15 cellular contexts compared by ENCODE assay signal in the genomic region with DNA sequence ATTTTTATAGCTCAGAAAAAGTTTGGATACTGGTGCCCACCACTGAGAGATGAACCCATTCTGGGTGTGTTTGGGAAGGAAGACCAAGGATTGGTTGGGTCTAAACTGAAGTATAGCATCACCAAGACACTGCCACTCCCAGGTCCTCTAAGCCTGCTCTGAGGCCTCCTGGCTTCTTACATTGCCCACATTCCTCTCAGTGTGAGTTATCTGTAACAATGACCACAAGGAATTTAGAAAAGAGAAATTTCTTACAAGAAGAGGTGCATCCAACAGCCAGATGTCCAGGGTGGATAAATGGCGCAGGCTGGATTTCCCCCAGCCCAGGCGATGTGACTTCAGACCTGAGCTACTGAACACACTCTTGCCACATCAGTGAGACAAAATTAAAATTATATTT. TPM values are rescaled to one million over a fixed set of nuclear protein-coding genes. Genes with fewer than 3 reads are reported as not detected.
DNase-seq lines count a peak whose midpoint lies in the region; ATAC-seq and TF ChIP-seq lines count a peak whose summit lies in the region.
"Had no signal": no experiment of that assay in that cellular context is flagged by ENCODE, and none has a peak within 500 bp of the region (broad histone marks: within the 10 kb centered on the region; RNA-seq: fewer than 3 reads in every experiment).

No MANE protein-coding gene starts in this region.

- H3K27ac ChIP-seq in mammary epithelial cell (ENCODE audit: insufficient read depth, low read depth, low read length) (no peak overlapping the region), mesenchymal stem cell (ENCODE audit: low read length, poor library complexity, severe bottlenecking) (peak overlapping the region; percentile 96), MM.1S (ENCODE audit: low read length) (no peak overlapping the region)
- H3K27ac ChIP-seq: BLaER1 treated with 17β-estradiol and CSF1 and Interleukin-3, amounts not matched to agents 10 nM and 100 nM had no signal

- no peak overlapping the region for H4K8ac ChIP-seq in mesenchymal stem cell (ENCODE audit: low read length)

- TF ChIP-seq CTCF in mammary epithelial cell (conservative IDR thresholded peaks at IDR 0.05 in 1 of 2, IDR thresholded peaks at IDR 0.05 in 1 of 2; ENCODE audit: extremely low read depth in 1 of 2, insufficient read depth in 1 of 2, low read depth in 1 of 2, low read length in 2 of 2) (no peak), MM.1S (IDR thresholded peaks at IDR 0.05; ENCODE audit: low read length) (no peak)
- no peak for TF ChIP-seq CTCF in activated CD8-positive, alpha-beta T cell treated with anti-CD3 and anti-CD28 coated beads for 36 hours (IDR thresholded peaks at IDR 0.05)

- H3K79me1 ChIP-seq in mesenchymal stem cell (replicated peaks; ENCODE audit: low read length, poor library complexity, severe bottlenecking) = no peaks in the 10 kb centered on the region

- dilution Hi-C loops in mammary epithelial cell (cut with HindIII; ENCODE audit: low sequenced_read_pairs) = no loop called here

- 18% methylated on average over 2 of the region's 2 CpGs for WGBS in mammary epithelial cell (ENCODE audit: low coverage, missing lambda C conversion rate)
- WGBS in mesenchymal stem cell = 50% methylated on average over 1 of the region's 2 CpGs

- H3F3A ChIP-seq in MM.1S (ENCODE audit: insufficient read depth, low read length) = no peaks in the 10 kb centered on the region

- H3K4me3 ChIP-seq in mammary epithelial cell (replicated peaks in 1 of 3; ENCODE audit: insufficient read depth in 1 of 3, low read depth in 2 of 3, low read length in 3 of 3) (no peak overlapping the region), mesenchymal stem cell (ENCODE audit: insufficient read depth in 1 of 2, low read depth in 1 of 2, low read length in 2 of 2) (no peak overlapping the region), MM.1S (ENCODE audit: low read length) (no peak overlapping the region)
- H3K4me3 ChIP-seq: BLaER1 treated with 17β-estradiol and CSF1 and Interleukin-3, amounts not matched to agents 10 nM and 100 nM had no signal

- POLR2A ChIA-PET in activated CD8-positive, alpha-beta T cell treated with anti-CD3 and anti-CD28 coated beads for 36 hours (lab: Charles Lee) = no interaction called here

- no peaks in the 10 kb centered on the region for H3K36me3 Mint-ChIP-seq in activated CD8-positive, alpha-beta T cell treated with anti-CD3 and anti-CD28 coated beads for 36 hours (ENCODE audit: low read depth)
- H3K36me3 Mint-ChIP-seq: brain had no signal

- CTCF ChIA-PET in mammary epithelial cell (lab: Charles Lee; ENCODE audit: low non-redundant PET) = no interaction called here
- CTCF ChIA-PET in activated CD8-positive, alpha-beta T cell treated with anti-CD3 and anti-CD28 coated beads for 36 hours (lab: Charles Lee) = interaction anchor here (1.1 to 9.9 kb wide), 7 partner anchors 9 to 149 kb away, joined by 3 to 277 read pairs (median 4); no protein-coding TSS in a partner anchor

- no peak overlapping the region for H2AK5ac ChIP-seq in mesenchymal stem cell (ENCODE audit: low read length, severe bottlenecking)

- H2BK12ac ChIP-seq in mesenchymal stem cell (ENCODE audit: low read length in 2 of 2) = no peak overlapping the region

- no TSS peak for BruUV-seq in mammary epithelial cell (replicated peaks; lab: Mats Ljungman, UMichigan)

- H2BK15ac ChIP-seq in mesenchymal stem cell (ENCODE audit: low read depth, poor library complexity, severe bottlenecking) = no peak overlapping the region

- H3K79me2 ChIP-seq in mammary epithelial cell (ENCODE audit: insufficient read depth, low read length) (no peaks in the 10 kb centered on the region), MM.1S (ENCODE audit: low read length) (no peaks in the 10 kb centered on the region)

- no peak overlapping the region for H3K23ac ChIP-seq in mesenchymal stem cell (ENCODE audit: low read length in 2 of 2)

- ATAC-seq in activated CD8-positive, alpha-beta T cell treated with anti-CD3 and anti-CD28 coated beads for 36 hours = no peak
- ATAC-seq in GM21360 (IDR thresholded peaks at IDR 0.05; ENCODE audit: unreplicated experiment) = no peak

- H3K27ac Mint-ChIP-seq in activated CD8-positive, alpha-beta T cell treated with anti-CD3 and anti-CD28 coated beads for 36 hours = no peak overlapping the region
- H3K27ac Mint-ChIP-seq: activated CD4-positive, alpha-beta T cell treated with anti-CD3 and anti-CD28 coated beads, Interleukin-2, amount 10 ng/mL, durations not matched to agents 24 days and 14 days; brain had no signal

- no peaks in the 10 kb centered on the region for H3K9me2 ChIP-seq in MM.1S (replicated peaks; ENCODE audit: insufficient read depth, low read length)

- DNase-seq in AG20443 (ENCODE audit: low spot score) = peak; percentile 91
- peak; percentile 87 for DNase-seq in LHCN-M2 (ENCODE audit: low read depth)
- DNase-seq in mammary epithelial cell = peak; percentile 66
- peak; percentile 83 for DNase-seq in mesenchymal stem cell
- DNase-seq in activated CD8-positive, alpha-beta T cell treated with anti-CD3 and anti-CD28 coated beads for 36 hours = no peak
- no peak for DNase-seq in MM.1S
- no peak for DNase-seq in NCI-H69 (lab: John Stamatoyannopoulos, UW)
- DNase-seq: activated CD4-positive, alpha-beta T cell treated with anti-CD3 and anti-CD28 coated beads, Interleukin-2, amount 10 ng/mL, durations not matched to agents 24 days and 14 days; stimulated activated CD4-positive, alpha-beta T cell treated with anti-CD3 and anti-CD28 coated beads, Interleukin-4, amount 100 ng/mL, for 4 hours; stimulated activated naive CD4-positive, alpha-beta T cell treated with Interleukin-2 at 50 U/mL for 16 hours; T-helper 2 cell had no signal

- intact Hi-C loops in mammary epithelial cell (cut with micrococcal nuclease) = no loop called here
- intact Hi-C loops in activated CD8-positive, alpha-beta T cell treated with anti-CD3 and anti-CD28 coated beads for 36 hours (cut with micrococcal nuclease) = no loop called here

- no peak overlapping the region for H3K4ac ChIP-seq in mesenchymal stem cell (ENCODE audit: low read depth in 1 of 2, low read length in 2 of 2)

- H2BK120ac ChIP-seq in mesenchymal stem cell (ENCODE audit: low read depth, low read length) = no peak overlapping the region

- H3K9me3 Mint-ChIP-seq in activated CD8-positive, alpha-beta T cell treated with anti-CD3 and anti-CD28 coated beads for 36 hours = no peaks in the 10 kb centered on the region
- H3K9me3 Mint-ChIP-seq: activated CD4-positive, alpha-beta T cell treated with anti-CD3 and anti-CD28 coated beads, Interleukin-2, amount 10 ng/mL, durations not matched to agents 24 days and 14 days had no signal

- H3K4me1 ChIP-seq in mammary epithelial cell (ENCODE audit: insufficient read depth, low read length) (peaks cover 9% of the 10 kb centered on the region), mesenchymal stem cell (ENCODE audit: control insufficient read depth, insufficient read depth, low read depth, low read length) (peaks cover 17% of the 10 kb centered on the region), MM.1S (ENCODE audit: low read length) (no peaks in the 10 kb centered on the region)

- no peaks in the 10 kb centered on the region for H3K36me3 ChIP-seq in mammary epithelial cell (ENCODE audit: insufficient read depth, low read length)
- H3K36me3 ChIP-seq in mesenchymal stem cell (ENCODE audit: control insufficient read depth in 1 of 2, insufficient read depth in 2 of 2, low read depth in 1 of 2, low read length in 2 of 2) = peaks cover 0 to 9% of the 10 kb centered on the region in 2 experiments
- no peaks in the 10 kb centered on the region for H3K36me3 ChIP-seq in MM.1S (replicated peaks; ENCODE audit: insufficient read depth, low read length)
- H3K36me3 ChIP-seq: BLaER1 treated with 17β-estradiol and CSF1 and Interleukin-3, amounts not matched to agents 10 nM and 100 nM had no signal

- no peak overlapping the region for H2BK5ac ChIP-seq in mesenchymal stem cell (ENCODE audit: low read depth, low read length, poor library complexity, severe bottlenecking)

- no peak overlapping the region for H4K91ac ChIP-seq in mesenchymal stem cell (ENCODE audit: low read length)

- H4K20me1 ChIP-seq in mammary epithelial cell (ENCODE audit: insufficient read depth, low read length) (no peaks in the 10 kb centered on the region), MM.1S (ENCODE audit: insufficient read depth, low read length) (no peaks in the 10 kb centered on the region)

- H3K4me1 Mint-ChIP-seq in activated CD8-positive, alpha-beta T cell treated with anti-CD3 and anti-CD28 coated beads for 36 hours (ENCODE audit: low read depth) = peaks cover 11% of the 10 kb centered on the region

- H3K18ac ChIP-seq in mesenchymal stem cell (ENCODE audit: low read depth in 1 of 2, low read length in 2 of 2) = no peak overlapping the region

- in situ Hi-C loops in mammary epithelial cell (cut with MboI; ENCODE audit: low sequenced_read_pairs in 2 of 2) = loop anchor here in 1 of 2 donors (5.0 kb wide), 1 partner anchor 128 kb away; no protein-coding TSS in a partner anchor

- H3K4me2 ChIP-seq in mammary epithelial cell (ENCODE audit: insufficient read depth, low read depth, low read length) (no peak overlapping the region), mesenchymal stem cell (ENCODE audit: low read length, poor library complexity, severe bottlenecking) (no peak overlapping the region), MM.1S (ENCODE audit: low read depth, low read length) (no peak overlapping the region)
- H3K4me2 ChIP-seq: BLaER1 treated with 17β-estradiol and CSF1 and Interleukin-3, amounts not matched to agents 10 nM and 100 nM had no signal

- peaks cover 10% of the 10 kb centered on the region for H3K27me3 Mint-ChIP-seq in activated CD8-positive, alpha-beta T cell treated with anti-CD3 and anti-CD28 coated beads for 36 hours

- no peak overlapping the region for H3K9ac ChIP-seq in mammary epithelial cell (ENCODE audit: insufficient read depth, low read length)
- peak overlapping the region; percentile 32 for H3K9ac ChIP-seq in mesenchymal stem cell (ENCODE audit: low read length)
- H3K9ac ChIP-seq in MM.1S (ENCODE audit: low read length) = no peak overlapping the region
- H3K9ac ChIP-seq: BLaER1 treated with 17β-estradiol and CSF1 and Interleukin-3, amounts not matched to agents 10 nM and 100 nM had no signal

- H3K27me3 ChIP-seq in mammary epithelial cell (ENCODE audit: insufficient read depth, low read length) = no peaks in the 10 kb centered on the region
- peaks cover 0 to 5% of the 10 kb centered on the region in 2 experiments for H3K27me3 ChIP-seq in mesenchymal stem cell (ENCODE audit: control insufficient read depth in 1 of 2, insufficient read depth in 1 of 2, low read length in 2 of 2)
- no peaks in the 10 kb centered on the region for H3K27me3 ChIP-seq in MM.1S (replicated peaks; ENCODE audit: insufficient read depth, low read length)
- H3K27me3 ChIP-seq: BLaER1 treated with 17β-estradiol and CSF1 and Interleukin-3, amounts not matched to agents 10 nM and 100 nM had no signal

- no peak overlapping the region for H2AFZ ChIP-seq in mammary epithelial cell (ENCODE audit: low read depth, low read length)
- H2AFZ ChIP-seq in mesenchymal stem cell (ENCODE audit: low read depth, low read length) = no peak overlapping the region
- no peak overlapping the region for H2AFZ ChIP-seq in MM.1S (ENCODE audit: low read length)

- H3K14ac ChIP-seq in mesenchymal stem cell (ENCODE audit: low read length in 2 of 2) = no peak overlapping the region

- no peak overlapping the region for H3K4me3 Mint-ChIP-seq in activated CD8-positive, alpha-beta T cell treated with anti-CD3 and anti-CD28 coated beads for 36 hours
- H3K4me3 Mint-ChIP-seq: activated CD4-positive, alpha-beta T cell treated with anti-CD3 and anti-CD28 coated beads, Interleukin-2, amount 10 ng/mL, durations not matched to agents 24 days and 14 days; brain had no signal

- no peaks in the 10 kb centered on the region for H3K9me3 ChIP-seq in mammary epithelial cell (replicated peaks; ENCODE audit: insufficient read depth, low read length)
- H3K9me3 ChIP-seq in mesenchymal stem cell (ENCODE audit: control insufficient read depth, low read length) = no peaks in the 10 kb centered on the region
- H3K9me3 ChIP-seq in MM.1S (replicated peaks; ENCODE audit: insufficient read depth, low read length) = no peaks in the 10 kb centered on the region
- H3K9me3 ChIP-seq: BLaER1 treated with 17β-estradiol and CSF1 and Interleukin-3, amounts not matched to agents 10 nM and 100 nM had no signal

RNA-seq across cellular contexts. Expression of a gene that starts 1.6 kb away (rescaled TPM):
- total RNA-seq in LHCN-M2 (2014; rRNA removed) = not detected in 2 replicates
- polyA plus RNA-seq in LHCN-M2 (2012) = not detected
- total RNA-seq in mammary epithelial cell = not detected
- polyA plus RNA-seq in mammary epithelial cell = not detected
- not detected for polyA minus RNA-seq in mammary epithelial cell
- 0.04 TPM for polyA plus RNA-seq in mesenchymal stem cell (2013, experiment 1 of 2)
- polyA plus RNA-seq in mesenchymal stem cell (2013, experiment 2 of 2) = 0.04 TPM
- total RNA-seq in activated CD8-positive, alpha-beta T cell treated with anti-CD3 and anti-CD28 coated beads for 36 hours = not detected
- total RNA-seq: activated CD4-positive, alpha-beta T cell treated with anti-CD3 and anti-CD28 coated beads, Interleukin-2, amount 10 ng/mL, durations not matched to agents 24 days and 14 days; OCI-LY7 had no signal

Comparison
In these comparisons a context has a peak if more than half of its experiments do, and no peak if none do; other contexts are left out.
1. DNase-seq: peak in AG20443 (single experiment), LHCN-M2 (single experiment), mammary epithelial cell (single experiment) and mesenchymal stem cell (single experiment); none in activated CD8-positive, alpha-beta T cell treated with anti-CD3 and anti-CD28 coated beads for 36 hours (single experiment), MM.1S (single experiment) and NCI-H69 (single experiment).